ENCODE assay signal across 8 cellular contexts in the genomic region with DNA sequence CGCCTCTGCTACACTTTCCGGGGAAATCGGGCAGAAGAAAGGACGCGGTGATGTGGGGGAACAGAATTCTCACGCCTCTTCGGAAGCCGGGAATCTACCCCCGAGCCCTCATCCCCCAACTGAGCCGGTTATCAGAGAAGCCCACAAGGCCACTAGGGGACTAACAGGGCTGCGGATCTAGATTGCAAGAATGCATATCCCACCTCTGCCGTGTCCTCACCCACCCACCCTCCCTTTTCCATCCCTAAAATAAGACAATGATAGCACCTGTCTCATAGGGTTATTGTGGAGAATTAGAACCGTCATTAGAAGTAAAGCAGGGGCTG. TPM values are rescaled to one million over a fixed set of nuclear protein-coding genes. Genes with fewer than 3 reads are reported as not detected.
DNase-seq lines count a peak whose midpoint lies in the region; TF ChIP-seq lines count a peak whose summit lies in the region.

No MANE protein-coding gene starts in this region.

- H3K9me3 ChIP-seq in esophagus squamous epithelium: no peaks in the 10 kb centered on the region

- POLR2A ChIA-PET in RWPE1 (lab: Yijun Ruan, JAX; ENCODE audit: low non-redundant PET): interaction anchor here (1.4 kb wide), 1 partner anchor 22 kb away, joined by 4 read pairs; no protein-coding TSS in a partner anchor

- H3K9ac ChIP-seq in rectal smooth muscle tissue (ENCODE audit: low read length): no peak overlapping the region

- intact Hi-C loops in esophagus squamous epithelium (cut with DNase I): no loop called here

- TF ChIP-seq POLR2A in esophagus squamous epithelium (IDR thresholded peaks at IDR 0.05): no peak

- CTCF ChIA-PET in RWPE1 (lab: Yijun Ruan, JAX): interaction anchor here (0.8 kb wide), 1 partner anchor 18 kb away, joined by 3 read pairs; no protein-coding TSS in a partner anchor

- H3K27ac ChIP-seq in RWPE1 (peak overlapping the region; percentile 87), esophagus squamous epithelium (peak overlapping the region; percentile 69 to 92 (median 82)), rectal smooth muscle tissue (ENCODE audit: low read depth, low read length) (peak overlapping the region; percentile 59)

- DNase-seq in GM12864 (ENCODE audit: low read depth) (no peak), RWPE1 (ENCODE audit: low spot score) (no peak), esophagus squamous epithelium (lab: John Stamatoyannopoulos, UW) (no peak), NCI-H187 treated with DMSO at 0.1 percent for 48 hours (lab: John Stamatoyannopoulos, UW) (no peak), AG08395 (ENCODE audit: low spot score) (no peak), SIG-M5 (lab: John Stamatoyannopoulos, UW) (no peak), GM10266 (ENCODE audit: extremely low spot score) (no peak)

- H3K4me3 ChIP-seq in GM12864 (ENCODE audit: low read depth, low read length) (peak overlapping the region; percentile 65), esophagus squamous epithelium (peak overlapping the region; percentile 46 to 74 (median 60)), rectal smooth muscle tissue (ENCODE audit: low read length) (peak overlapping the region; percentile 77)

- H3K27me3 ChIP-seq in esophagus squamous epithelium: no peaks in the 10 kb centered on the region
- H3K27me3 ChIP-seq in rectal smooth muscle tissue (ENCODE audit: control insufficient read depth, insufficient read depth, low read length): no peaks in the 10 kb centered on the region

- 0 to 7% methylated on average over 7 to 13 of the region's 13 CpGs for WGBS in esophagus squamous epithelium, 2 donors

- H3K4me1 ChIP-seq in esophagus squamous epithelium: peaks cover 20 to 60% (median 26%) of the 10 kb centered on the region in 3 donors
- peaks cover 11% of the 10 kb centered on the region for H3K4me1 ChIP-seq in rectal smooth muscle tissue (ENCODE audit: control insufficient read depth, insufficient read depth, low read length)

- TF ChIP-seq CTCF in GM12864 (IDR thresholded peaks at IDR 0.05; ENCODE audit: low read depth, low read length, missing control alignments) (peak; percentile 33), RWPE1 (conservative IDR thresholded peaks at IDR 0.05; ENCODE audit: low read depth) (no peak; the same call in 1 of the 2 replicates), esophagus squamous epithelium (IDR thresholded peaks at IDR 0.05) (no peak), GM10266 (IDR thresholded peaks at IDR 0.05; ENCODE audit: control insufficient read depth, insufficient read depth, low read depth, missing control alignments) (no peak)

- peaks cover 7 to 44% (median 26%) of the 10 kb centered on the region in 3 donors for H3K36me3 ChIP-seq in esophagus squamous epithelium
- peaks cover 19% of the 10 kb centered on the region for H3K36me3 ChIP-seq in rectal smooth muscle tissue (ENCODE audit: control insufficient read depth, insufficient read depth, low read length)

RNA-seq across cellular contexts. Expression of gene IGFLR1, which starts 1.1 kb away (rescaled TPM):
- total RNA-seq in esophagus squamous epithelium: 1 to 10 TPM in 3 of 4 donors, under 1 TPM in 1; 0.87 to 4.8 (median 4.3) TPM

RNA-seq across cellular contexts. Expression of gene U2AF1L4, which starts 4.0 kb away (rescaled TPM):
- total RNA-seq in esophagus squamous epithelium: 10 to 100 TPM; 10.2 to 19.0 (median 17.5) TPM

RNA-seq across cellular contexts. Expression of gene PSENEN, which starts 4.3 kb away (rescaled TPM):
- total RNA-seq in esophagus squamous epithelium: 10 to 100 TPM; 23.3 to 33.9 (median 32.3) TPM

RNA-seq across cellular contexts. Expression of gene LIN37, which starts 7.2 kb away (rescaled TPM):
- total RNA-seq in esophagus squamous epithelium: 10 to 100 TPM in 2 of 4 donors, 1 to 10 TPM in 2; 5.7 to 13.4 (median 9.5) TPM

RNA-seq across cellular contexts. Expression of gene HSPB6, which starts 15.7 kb away (rescaled TPM):
- total RNA-seq in esophagus squamous epithelium: 10 to 100 TPM in 1 of 4 donors, 1 to 10 TPM in 3; 1.7 to 21.9 (median 3.6) TPM
